In genomic region chr6:124661231-124661630, GRCh38 we compare ENCODE assay signal across 15 cellular contexts.
DNase-seq lines count a peak whose midpoint lies in the region; ATAC-seq and TF ChIP-seq lines count a peak whose summit lies in the region.
"Had no signal": no experiment of that assay in that cellular context is flagged by ENCODE, and none has a peak within 500 bp of the region (broad histone marks: within the 10 kb centered on the region; RNA-seq: fewer than 3 reads in every experiment).

No MANE protein-coding gene starts in this region.

- H3K4me3 Mint-ChIP-seq in WTC11 = no peak overlapping the region
- H3K4me3 Mint-ChIP-seq in naive thymus-derived CD8-positive, alpha-beta T cell = no peak overlapping the region

- H3K4me3 ChIP-seq in osteoblast (ENCODE audit: insufficient read depth, low read length) = no peak overlapping the region
- H3K4me3 ChIP-seq: BLaER1 treated with 17β-estradiol and CSF1 and Interleukin-3, amounts not matched to agents 10 nM and 100 nM; GM23248 had no signal

- peaks cover 4% of the 10 kb centered on the region for H3K4me1 ChIP-seq in osteoblast (ENCODE audit: insufficient read depth, low read length)
- H3K4me1 ChIP-seq: BLaER1 treated with 17β-estradiol and CSF1 and Interleukin-3, amounts not matched to agents 10 nM and 100 nM had no signal

- no peak for TF ChIP-seq CTCF in WTC11 (IDR thresholded peaks at IDR 0.05)
- TF ChIP-seq CTCF in osteoblast (IDR thresholded peaks at IDR 0.05; ENCODE audit: extremely low read depth, low read depth, low read length) = no peak

- 0 out of 2 replicates have a peak, but pooled peaks cover 5% of the 10 kb centered on the region for H3K36me3 Mint-ChIP-seq in WTC11
- no peaks in the 10 kb centered on the region for H3K36me3 Mint-ChIP-seq in naive thymus-derived CD8-positive, alpha-beta T cell

- H4K20me1 ChIP-seq in osteoblast (ENCODE audit: insufficient read depth, low read length) = no peaks in the 10 kb centered on the region
- H4K20me1 ChIP-seq: BLaER1 treated with 17β-estradiol and CSF1 and Interleukin-3, amounts not matched to agents 10 nM and 100 nM had no signal

- no peaks in the 10 kb centered on the region for H3K27me3 Mint-ChIP-seq in WTC11 (ENCODE audit: low read depth)
- H3K27me3 Mint-ChIP-seq in naive thymus-derived CD8-positive, alpha-beta T cell = no peaks in the 10 kb centered on the region

- ATAC-seq in WTC11 (peak; percentile 88), GM21786 (IDR thresholded peaks at IDR 0.05; ENCODE audit: unreplicated experiment) (no peak)
- no peak for ATAC-seq in naive thymus-derived CD8-positive, alpha-beta T cell

- no peaks in the 10 kb centered on the region for H3K79me2 ChIP-seq in osteoblast (ENCODE audit: insufficient read depth, low read length)

- no peak overlapping the region for H3K27ac Mint-ChIP-seq in WTC11
- H3K27ac Mint-ChIP-seq in naive thymus-derived CD8-positive, alpha-beta T cell = no peak overlapping the region

- no peak overlapping the region for H3K27ac ChIP-seq in osteoblast (ENCODE audit: low read depth, low read length)
- H3K27ac ChIP-seq: BLaER1 treated with 17β-estradiol and CSF1 and Interleukin-3, amounts not matched to agents 10 nM and 100 nM; GM23248 had no signal

- no peak overlapping the region for H3K4me2 ChIP-seq in osteoblast (ENCODE audit: insufficient read depth, low read length)
- H3K4me2 ChIP-seq: BLaER1 treated with 17β-estradiol and CSF1 and Interleukin-3, amounts not matched to agents 10 nM and 100 nM had no signal

- H3K27me3 ChIP-seq in osteoblast (ENCODE audit: insufficient read depth, low read length) = no peaks in the 10 kb centered on the region
- H3K27me3 ChIP-seq: BLaER1 treated with 17β-estradiol and CSF1 and Interleukin-3, amounts not matched to agents 10 nM and 100 nM had no signal

- CTCF ChIA-PET in WTC11 (lab: Charles Lee) = interaction anchor here (1.7 kb wide), 1 partner anchor 135 kb away, joined by 5 read pairs; no protein-coding TSS in a partner anchor

- no peaks in the 10 kb centered on the region for H3K36me3 ChIP-seq in osteoblast (ENCODE audit: insufficient read depth, low read length)
- H3K36me3 ChIP-seq: BLaER1 treated with 17β-estradiol and CSF1 and Interleukin-3, amounts not matched to agents 10 nM and 100 nM had no signal

- no peaks in the 10 kb centered on the region for H3K9me3 ChIP-seq in osteoblast (ENCODE audit: low read depth, low read length)
- H3K9me3 ChIP-seq: BLaER1 treated with 17β-estradiol and CSF1 and Interleukin-3, amounts not matched to agents 10 nM and 100 nM had no signal

- POLR2A ChIA-PET in WTC11 (lab: Charles Lee) = no interaction called here
- POLR2A ChIA-PET in naive thymus-derived CD8-positive, alpha-beta T cell (lab: Charles Lee) = no interaction called here

- no peak overlapping the region for H2AFZ ChIP-seq in osteoblast (ENCODE audit: low read length)
- H2AFZ ChIP-seq: GM23248 had no signal

- peak; percentile 11 for DNase-seq in ELF-1 (ENCODE audit: low read depth, low spot score)
- DNase-seq in NCI-H1105 (lab: John Stamatoyannopoulos, UW) = peak; percentile 13
- no peak for DNase-seq in WTC11 (ENCODE audit: low spot score)
- DNase-seq in iPS-NIHi11 (ENCODE audit: low spot score) = peak; percentile 22
- DNase-seq in AG20443 (ENCODE audit: low spot score) = no peak
- DNase-seq in naive thymus-derived CD8-positive, alpha-beta T cell = no peak
- DNase-seq in osteoblast (ENCODE audit: insufficient read length, low spot score, missing footprints) = no peak
- DNase-seq: 8988T, GM23248, Kasumi-1, NCI-H1436 treated with DMSO at 0.1 percent for 48 hours, NCI-H774, SHP77 treated with DMSO at 0.1 percent for 48 hours had no signal

- peaks cover 5% of the 10 kb centered on the region for H3K9me3 Mint-ChIP-seq in WTC11
- H3K9me3 Mint-ChIP-seq in naive thymus-derived CD8-positive, alpha-beta T cell = peaks cover 0 to 6% (median 0%) of the 10 kb centered on the region in 9 donors

- H3K4me1 Mint-ChIP-seq in WTC11 = peaks cover 9% of the 10 kb centered on the region
- no peaks in the 10 kb centered on the region for H3K4me1 Mint-ChIP-seq in naive thymus-derived CD8-positive, alpha-beta T cell

TF ChIP-seq in WTC11, 78 proteins besides CTCF, POLR2A, EP300 and RAD21:
- TF ChIP-seq ETV6 (CRISPR knock-in tag; IDR thresholded peaks at IDR 0.05) = 0 out of 2 replicates have a peak, but pooled peaks have one; percentile 16
- no peak for TF ChIP-seq ZNF263 (CRISPR knock-in tag; IDR thresholded peaks at IDR 0.05; ENCODE audit: low read depth)

Comparison
In these comparisons a context has a peak if more than half of its experiments do, and no peak if none do; other contexts are left out.
1. DNase-seq: peak in ELF-1 (single experiment), NCI-H1105 (single experiment) and iPS-NIHi11 (single experiment); none in WTC11 (single experiment), AG20443 (single experiment), naive thymus-derived CD8-positive, alpha-beta T cell (0 of 10) and osteoblast (single experiment).